Comparison of ENCODE assay signal across 1 cellular context in the genomic region with DNA sequence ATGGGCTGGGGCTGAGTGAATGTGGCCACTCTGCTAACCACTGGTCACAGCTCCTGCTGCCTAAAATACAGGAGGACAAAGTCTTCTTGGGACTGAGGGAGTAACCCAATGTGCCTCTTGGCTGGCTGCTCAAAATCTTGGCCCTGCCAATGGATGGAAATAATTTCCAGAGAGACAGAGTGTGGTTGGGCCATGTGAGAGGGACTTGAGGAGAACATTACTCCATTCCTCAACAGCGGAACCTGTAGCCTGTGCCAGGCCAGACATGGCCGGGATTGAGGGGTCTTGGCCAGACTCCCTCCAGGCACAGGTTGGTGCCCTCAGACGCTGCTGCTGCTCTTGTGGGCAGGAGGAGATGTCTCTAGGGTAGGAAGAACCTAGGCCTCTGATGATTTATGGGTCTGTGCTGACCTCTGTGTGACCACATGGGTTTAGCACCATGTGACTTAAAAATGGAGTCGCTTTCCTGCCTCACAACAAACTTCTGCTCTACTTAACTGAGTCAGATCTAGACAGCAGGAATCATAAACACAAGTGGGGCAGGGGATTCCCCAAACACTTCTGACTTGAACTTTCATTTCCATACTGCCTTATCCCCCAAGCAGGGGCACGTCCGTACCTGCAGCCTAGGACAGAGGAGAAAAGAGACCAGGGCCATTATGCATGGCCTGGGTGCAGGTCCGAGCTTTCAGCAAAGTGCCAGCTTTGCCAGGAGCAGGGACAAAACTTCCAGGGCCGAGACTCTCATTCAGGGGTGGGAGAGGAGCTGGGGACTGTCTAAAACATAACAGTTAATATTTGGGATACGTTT.
TF ChIP-seq lines count a peak whose summit lies in the region.

No MANE protein-coding gene starts in this region.

TF ChIP-seq in K562, 482 proteins besides CTCF, POLR2A, EP300 and RAD21 (continued from another document):
- TF ChIP-seq, protein P1, sequence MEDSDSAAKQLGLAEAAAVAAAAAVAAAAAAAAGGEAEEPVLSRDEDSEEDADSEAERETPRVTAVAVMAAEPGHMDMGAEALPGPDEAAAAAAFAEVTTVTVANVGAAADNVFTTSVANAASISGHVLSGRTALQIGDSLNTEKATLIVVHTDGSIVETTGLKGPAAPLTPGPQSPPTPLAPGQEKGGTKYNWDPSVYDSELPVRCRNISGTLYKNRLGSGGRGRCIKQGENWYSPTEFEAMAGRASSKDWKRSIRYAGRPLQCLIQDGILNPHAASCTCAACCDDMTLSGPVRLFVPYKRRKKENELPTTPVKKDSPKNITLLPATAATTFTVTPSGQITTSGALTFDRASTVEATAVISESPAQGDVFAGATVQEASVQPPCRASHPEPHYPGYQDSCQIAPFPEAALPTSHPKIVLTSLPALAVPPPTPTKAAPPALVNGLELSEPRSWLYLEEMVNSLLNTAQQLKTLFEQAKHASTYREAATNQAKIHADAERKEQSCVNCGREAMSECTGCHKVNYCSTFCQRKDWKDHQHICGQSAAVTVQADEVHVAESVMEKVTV (CRISPR knock-in tag; IDR thresholded peaks at IDR 0.05) = no peak
- TF ChIP-seq ZNF644 (tag; IDR thresholded peaks at IDR 0.05; ENCODE audit: low read depth) (peak; percentile 80; the same call in 1 of the 2 replicates), GABPA (tag; conservative IDR thresholded peaks at IDR 0.05; ENCODE audit: low read depth) (no peak), GTF2F1 (IDR thresholded peaks at IDR 0.05; ENCODE audit: low read depth, low read length) (no peak), NFE2 (IDR thresholded peaks at IDR 0.05; ENCODE audit: low read depth) (no peak), PCBP1 (IDR thresholded peaks at IDR 0.05; ENCODE audit: low read depth, low read length, poor library complexity, severe bottlenecking) (no peak), ZNF584 (CRISPR knock-in tag; IDR thresholded peaks at IDR 0.05; ENCODE audit: low read depth) (0 out of 2 replicates have a peak, but pooled peaks have one; percentile 57), ZNF239 (CRISPR knock-in tag; IDR thresholded peaks at IDR 0.05) (peak; percentile 54; the same call in 1 of the 2 replicates)
- TF ChIP-seq, protein P2, sequence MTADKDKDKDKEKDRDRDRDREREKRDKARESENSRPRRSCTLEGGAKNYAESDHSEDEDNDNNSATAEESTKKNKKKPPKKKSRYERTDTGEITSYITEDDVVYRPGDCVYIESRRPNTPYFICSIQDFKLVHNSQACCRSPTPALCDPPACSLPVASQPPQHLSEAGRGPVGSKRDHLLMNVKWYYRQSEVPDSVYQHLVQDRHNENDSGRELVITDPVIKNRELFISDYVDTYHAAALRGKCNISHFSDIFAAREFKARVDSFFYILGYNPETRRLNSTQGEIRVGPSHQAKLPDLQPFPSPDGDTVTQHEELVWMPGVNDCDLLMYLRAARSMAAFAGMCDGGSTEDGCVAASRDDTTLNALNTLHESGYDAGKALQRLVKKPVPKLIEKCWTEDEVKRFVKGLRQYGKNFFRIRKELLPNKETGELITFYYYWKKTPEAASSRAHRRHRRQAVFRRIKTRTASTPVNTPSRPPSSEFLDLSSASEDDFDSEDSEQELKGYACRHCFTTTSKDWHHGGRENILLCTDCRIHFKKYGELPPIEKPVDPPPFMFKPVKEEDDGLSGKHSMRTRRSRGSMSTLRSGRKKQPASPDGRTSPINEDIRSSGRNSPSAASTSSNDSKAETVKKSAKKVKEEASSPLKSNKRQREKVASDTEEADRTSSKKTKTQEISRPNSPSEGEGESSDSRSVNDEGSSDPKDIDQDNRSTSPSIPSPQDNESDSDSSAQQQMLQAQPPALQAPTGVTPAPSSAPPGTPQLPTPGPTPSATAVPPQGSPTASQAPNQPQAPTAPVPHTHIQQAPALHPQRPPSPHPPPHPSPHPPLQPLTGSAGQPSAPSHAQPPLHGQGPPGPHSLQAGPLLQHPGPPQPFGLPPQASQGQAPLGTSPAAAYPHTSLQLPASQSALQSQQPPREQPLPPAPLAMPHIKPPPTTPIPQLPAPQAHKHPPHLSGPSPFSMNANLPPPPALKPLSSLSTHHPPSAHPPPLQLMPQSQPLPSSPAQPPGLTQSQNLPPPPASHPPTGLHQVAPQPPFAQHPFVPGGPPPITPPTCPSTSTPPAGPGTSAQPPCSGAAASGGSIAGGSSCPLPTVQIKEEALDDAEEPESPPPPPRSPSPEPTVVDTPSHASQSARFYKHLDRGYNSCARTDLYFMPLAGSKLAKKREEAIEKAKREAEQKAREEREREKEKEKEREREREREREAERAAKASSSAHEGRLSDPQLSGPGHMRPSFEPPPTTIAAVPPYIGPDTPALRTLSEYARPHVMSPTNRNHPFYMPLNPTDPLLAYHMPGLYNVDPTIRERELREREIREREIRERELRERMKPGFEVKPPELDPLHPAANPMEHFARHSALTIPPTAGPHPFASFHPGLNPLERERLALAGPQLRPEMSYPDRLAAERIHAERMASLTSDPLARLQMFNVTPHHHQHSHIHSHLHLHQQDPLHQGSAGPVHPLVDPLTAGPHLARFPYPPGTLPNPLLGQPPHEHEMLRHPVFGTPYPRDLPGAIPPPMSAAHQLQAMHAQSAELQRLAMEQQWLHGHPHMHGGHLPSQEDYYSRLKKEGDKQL (CRISPR knock-in tag; IDR thresholded peaks at IDR 0.05; ENCODE audit: borderline replicate concordance) = no peak
- TF ChIP-seq, protein P3, sequence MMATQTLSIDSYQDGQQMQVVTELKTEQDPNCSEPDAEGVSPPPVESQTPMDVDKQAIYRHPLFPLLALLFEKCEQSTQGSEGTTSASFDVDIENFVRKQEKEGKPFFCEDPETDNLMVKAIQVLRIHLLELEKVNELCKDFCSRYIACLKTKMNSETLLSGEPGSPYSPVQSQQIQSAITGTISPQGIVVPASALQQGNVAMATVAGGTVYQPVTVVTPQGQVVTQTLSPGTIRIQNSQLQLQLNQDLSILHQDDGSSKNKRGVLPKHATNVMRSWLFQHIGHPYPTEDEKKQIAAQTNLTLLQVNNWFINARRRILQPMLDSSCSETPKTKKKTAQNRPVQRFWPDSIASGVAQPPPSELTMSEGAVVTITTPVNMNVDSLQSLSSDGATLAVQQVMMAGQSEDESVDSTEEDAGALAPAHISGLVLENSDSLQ (IDR thresholded peaks at IDR 0.05) = peak; percentile 85
